Comparison of ENCODE assay signal across 8 cellular contexts in genomic region chr1:202348509-202349262, GRCh38.
DNase-seq lines count a peak whose midpoint lies in the region; ATAC-seq lines count a peak whose summit lies in the region.

TSS of gene PPP1R12B (plus strand) at chr1:202348699. CDS start at chr1:202348852, 153 bp downstream.

- DNase-seq in AG08396 (ENCODE audit: low spot score) (peak; percentile 92), NCI-H345 treated with DMSO at 0.1 percent for 48 hours (lab: John Stamatoyannopoulos, UW; ENCODE audit: unreplicated experiment) (peak; percentile 99), iris pigment epithelial cell (ENCODE audit: low read depth) (peak; percentile 100)
- peak; percentile 85 to 93 (median 88) for DNase-seq in activated CD4-positive, CD25-positive, alpha-beta regulatory T cell (lab: John Stamatoyannopoulos, UW)
- DNase-seq in central memory CD8-positive, alpha-beta T cell (ENCODE audit: low spot score in 2 of 2): peak; percentile 87 to 92
- DNase-seq in stimulated activated CD4-positive, alpha-beta T cell treated with anti-CD3 and anti-CD28 coated beads, Interleukin-12 subunit alpha, Interleukin-12 subunit beta, amount 100 ng/mL, for 4 hours: peak; percentile 91

- no peaks in the 10 kb centered on the region for H3K36me3 Mint-ChIP-seq in central memory CD8-positive, alpha-beta T cell (ENCODE audit: insufficient read depth)

- H3K27me3 Mint-ChIP-seq in central memory CD8-positive, alpha-beta T cell: no peaks in the 10 kb centered on the region

- no peaks in the 10 kb centered on the region for H3K9me3 Mint-ChIP-seq in central memory CD8-positive, alpha-beta T cell

- H3K4me1 Mint-ChIP-seq in central memory CD8-positive, alpha-beta T cell: peaks cover 29% of the 10 kb centered on the region

- ATAC-seq in GM19023 (IDR thresholded peaks at IDR 0.05; ENCODE audit: unreplicated experiment): peak; percentile 99
- peak; percentile 97 for ATAC-seq in HG03280 (IDR thresholded peaks at IDR 0.05; ENCODE audit: unreplicated experiment)
- peak; percentile 99 for ATAC-seq in central memory CD8-positive, alpha-beta T cell (replicated peaks; ENCODE audit: extremely low read depth, poor library complexity, severe bottlenecking)

- H3K27ac Mint-ChIP-seq in central memory CD8-positive, alpha-beta T cell (ENCODE audit: low read depth): peak within 1 kb of the TSS; percentile 68

- H3K4me3 Mint-ChIP-seq in central memory CD8-positive, alpha-beta T cell: peak within 1 kb of the TSS; percentile 99

Comparison
In these comparisons a context has a peak if more than half of its experiments do, and no peak if none do; other contexts are left out.
1. Peak in every context shown above with its lines: DNase-seq and ATAC-seq.